In genomic region chr16:6023449-6023848, GRCh38 we compare ENCODE assay signal across 27 cellular contexts.
"Had no signal": no experiment of that assay in that cellular context is flagged by ENCODE, and none has a peak within 500 bp of the region (broad histone marks: within the 10 kb centered on the region; RNA-seq: fewer than 3 reads in every experiment).

No MANE protein-coding gene starts in this region.

- FAIRE-seq: urothelium cell line had no signal

- H3K9me3 ChIP-seq: suprapubic skin, testis, thoracic aorta, thyroid gland, tibial artery, tibial nerve, transverse colon, upper lobe of left lung, upper lobe of right lung, uterus, vagina had no signal

- H3K4me3 ChIP-seq: stomach, suprapubic skin, testis, thoracic aorta, thyroid gland, tibial artery, tibial nerve, transverse colon, upper lobe of left lung, upper lobe of right lung, uterus, vagina had no signal

- H3K27me3 ChIP-seq: testis, thyroid gland, uterus, vagina had no signal

- DNase-seq: stimulated activated CD4-positive, alpha-beta T cell treated with anti-CD3 and anti-CD28 coated beads, Interleukin-2, amount 100 ng/mL, for 48 hours; stimulated activated CD4-positive, alpha-beta T cell treated with anti-CD3 and anti-CD28 coated beads, Interleukin-4, amount 100 ng/mL, for 1 hour; stimulated activated CD4-positive, alpha-beta T cell treated with anti-CD3 and anti-CD28 coated beads, Interleukin-4, amount 100 ng/mL, for 24 hours; stimulated activated CD4-positive, alpha-beta T cell treated with anti-CD3 and anti-CD28 coated beads, Interleukin-4, amount 100 ng/mL, for 4 hours; stimulated activated CD8-positive, alpha-beta memory T cell treated with anti-CD3 and anti-CD28 coated beads, Interleukin-4, amount 100 ng/mL, for 48 hours; stimulated activated naive B cell treated with anti-CD40 and anti-IgM and Interleukin-4, amounts not matched to agents 10 μg/mL and 1 μg/mL and 100 μg/mL, for 72 hours; stimulated activated naive CD4-positive, alpha-beta T cell; stimulated activated naive CD4-positive, alpha-beta T cell treated with Interleukin-2 at 50 U/mL for 16 hours; stimulated activated naive CD8-positive, alpha-beta T cell treated with anti-CD3 and anti-CD28 coated beads, Interleukin-15, amount 100 ng/mL, for 72 hours; stimulated activated naive CD8-positive, alpha-beta T cell treated with anti-CD3 and anti-CD28 coated beads, Interleukin-15, Interleukin-2, amounts not matched to agents 100 U/mL and 50 U/mL, for 24 hours; stomach; substantia nigra; testis; thyroid gland; tibial artery; transverse colon; trophoblast cell; upper lobe of left lung; upper lobe of right lung; uterus had no signal

- H3K36me3 ChIP-seq: stomach, suprapubic skin, thoracic aorta, thyroid gland, tibial artery, tibial nerve, transverse colon, upper lobe of left lung, upper lobe of right lung, uterus, vagina had no signal

- ATAC-seq: stimulated activated effector memory CD8-positive, alpha-beta T cell treated with anti-CD3 and anti-CD28 coated beads, Interleukin-12 subunit alpha, Interleukin-12 subunit beta, amount 100 ng/mL, for 72 hours; stimulated activated memory B cell treated with anti-CD40 and anti-IgM and Interleukin-4, amounts not matched to agents 10 μg/mL and 1 μg/mL and 100 μg/mL, for 72 hours; stimulated activated naive B cell treated with anti-CD40 and anti-IgM and Interleukin-4, amounts not matched to agents 10 μg/mL and 1 μg/mL and 100 μg/mL, for 72 hours; stimulated activated naive CD8-positive, alpha-beta T cell treated with anti-CD3 and anti-CD28 coated beads, Interleukin-15, amount 100 ng/mL, for 72 hours; stimulated activated naive CD8-positive, alpha-beta T cell treated with anti-CD3 and anti-CD28 coated beads, Interleukin-15, Interleukin-2, amounts not matched to agents 100 U/mL and 50 U/mL, for 24 hours; upper lobe of right lung had no signal

- H3K27ac ChIP-seq: stomach, suprapubic skin, testis, thoracic aorta, thyroid gland, tibial artery, tibial nerve, transverse colon, upper lobe of left lung, upper lobe of right lung, uterus, vagina had no signal
